ENCODE assay signal across 8 cellular contexts in the genomic region with DNA sequence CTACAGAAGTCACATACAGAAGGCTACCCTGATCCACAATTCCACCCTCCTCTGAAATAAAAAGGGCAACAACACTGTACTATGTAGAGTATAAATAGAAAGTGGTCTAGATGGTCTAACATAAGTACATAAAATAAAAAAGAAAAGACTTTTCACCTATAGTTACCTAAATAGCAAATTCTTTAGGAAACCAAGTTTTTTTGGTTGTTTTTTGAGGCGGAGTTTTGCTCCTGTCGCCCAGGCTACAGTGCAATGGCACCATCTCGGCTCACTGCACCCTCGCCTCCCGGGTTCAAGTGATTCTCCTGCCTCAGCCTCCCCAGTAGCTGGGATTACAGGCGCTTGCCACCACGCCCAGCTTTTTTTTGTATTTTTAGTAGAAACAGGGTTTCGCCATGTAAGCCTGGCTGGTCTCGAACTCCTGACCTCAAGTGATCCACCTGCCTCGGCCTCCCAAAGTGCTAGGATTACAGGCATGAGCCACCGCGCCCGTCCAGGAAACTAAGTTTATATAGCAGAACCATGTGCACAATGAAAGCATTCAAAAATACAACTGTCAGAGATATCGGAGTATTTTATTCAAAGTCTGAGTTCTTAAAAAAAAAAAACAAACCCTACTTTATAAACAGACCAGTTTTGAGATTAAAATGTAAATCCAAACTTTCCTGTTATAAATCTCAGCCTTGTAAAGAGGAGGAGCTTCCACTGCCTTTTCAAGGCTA. TPM values are rescaled to one million over a fixed set of nuclear protein-coding genes. Genes with fewer than 3 reads are reported as not detected.
DNase-seq lines count a peak whose midpoint lies in the region; ATAC-seq and TF ChIP-seq lines count a peak whose summit lies in the region.

No MANE protein-coding gene starts in this region.

- WGBS in tibial nerve, 2 donors, result 51 to 53% methylated on average over 14 of the region's 14 CpGs

- H3K9me3 ChIP-seq in lower lobe of right lung (no peaks in the 10 kb centered on the region), tibial nerve (no peaks in the 10 kb centered on the region)

- no peak for TF ChIP-seq EP300 in tibial nerve (IDR thresholded peaks at IDR 0.05)

- H3K4me3 ChIP-seq in astrocyte of the spinal cord (ENCODE audit: low read depth, low read length), result peak overlapping the region; percentile 70
- peak overlapping the region; percentile 96 for H3K4me3 ChIP-seq in lower lobe of right lung
- H3K4me3 ChIP-seq in tibial nerve, result peak overlapping the region; percentile 68 to 93 (median 89)

- in situ Hi-C loops in astrocyte of the spinal cord (cut with HindIII; ENCODE audit: low sequenced_read_pairs), result no loop called here

- peaks cover 9% of the 10 kb centered on the region for H3K36me3 Mint-ChIP-seq in activated T-cell treated with anti-CD3 and anti-CD28 coated beads, Interleukin-2, amount 50 U/mL, for 4 hours (ENCODE audit: insufficient read depth)

- no peaks in the 10 kb centered on the region for H3K9me3 Mint-ChIP-seq in activated T-cell treated with anti-CD3 and anti-CD28 coated beads, Interleukin-2, amount 50 U/mL, for 4 hours

- intact Hi-C loops in lower lobe of right lung (cut with DNase I), result no loop called here

- H3K27me3 ChIP-seq in lower lobe of right lung (ENCODE audit: low read depth), result no peaks in the 10 kb centered on the region
- H3K27me3 ChIP-seq in tibial nerve, result no peaks in the 10 kb centered on the region

- H3K27ac ChIP-seq in lower lobe of right lung, result peak overlapping the region; percentile 94
- peak overlapping the region in 2 of 4 donors; percentile 99 for H3K27ac ChIP-seq in tibial nerve

- DNase-seq in activated T-cell treated with anti-CD3 and anti-CD28 coated beads, Interleukin-2, amount 50 U/mL, for 4 hours, result no peak
- no peak for DNase-seq in activated T-cell treated with anti-CD3 and anti-CD28 coated beads, Interleukin-2, amount 50 U/mL, for 1 hour
- DNase-seq in astrocyte of the spinal cord (ENCODE audit: low read depth, low spot score) (no peak), lower lobe of right lung (no peak), tibial nerve (ENCODE audit: low spot score in 2 of 2) (no peak), GM19238 (ENCODE audit: insufficient read length, low spot score) (no peak), NCI-H1048 (lab: John Stamatoyannopoulos, UW) (no peak)

- no peak for TF ChIP-seq POLR2A in tibial nerve (IDR thresholded peaks at IDR 0.05)

- peak overlapping the region; percentile 89 for H3K4me3 Mint-ChIP-seq in activated T-cell treated with anti-CD3 and anti-CD28 coated beads, Interleukin-2, amount 50 U/mL, for 4 hours

- H3K4me1 Mint-ChIP-seq in activated T-cell treated with anti-CD3 and anti-CD28 coated beads, Interleukin-2, amount 50 U/mL, for 4 hours (ENCODE audit: low read depth), result peaks cover 55% of the 10 kb centered on the region

- peaks cover 19% of the 10 kb centered on the region for H3K4me1 ChIP-seq in lower lobe of right lung
- H3K4me1 ChIP-seq in tibial nerve, result peaks cover 0 to 41% (median 18%) of the 10 kb centered on the region in 4 donors

- TF ChIP-seq CTCF in astrocyte of the spinal cord (IDR thresholded peaks at IDR 0.05; ENCODE audit: low read depth, low read length), result no peak
- no peak for TF ChIP-seq CTCF in lower lobe of right lung (IDR thresholded peaks at IDR 0.05)
- no peak for TF ChIP-seq CTCF in tibial nerve (IDR thresholded peaks at IDR 0.05)

- H3K27me3 Mint-ChIP-seq in activated T-cell treated with anti-CD3 and anti-CD28 coated beads, Interleukin-2, amount 50 U/mL, for 4 hours (ENCODE audit: low read depth), result no peaks in the 10 kb centered on the region

- no peak for ATAC-seq in activated T-cell treated with anti-CD3 and anti-CD28 coated beads, Interleukin-2, amount 50 U/mL, for 4 hours
- ATAC-seq in lower lobe of right lung, result no peak
- ATAC-seq in GM21515 (IDR thresholded peaks at IDR 0.05; ENCODE audit: unreplicated experiment), result no peak

- H3K36me3 ChIP-seq in lower lobe of right lung, result peaks cover 11% of the 10 kb centered on the region
- no peaks in the 10 kb centered on the region for H3K36me3 ChIP-seq in tibial nerve

RNA-seq across cellular contexts. Expression of gene SIN3A, which starts 1.7 kb away (rescaled TPM):
- 10 to 100 TPM; 77.8 to 79.2 (median 78.8) TPM for total RNA-seq in activated T-cell treated with anti-CD3 and anti-CD28 coated beads, Interleukin-2, amount 50 U/mL, for 4 hours
- 51.6 TPM for total RNA-seq in lower lobe of right lung
- 10 to 100 TPM; 40.2 to 59.4 (median 43.1) TPM for total RNA-seq in tibial nerve
